In the genomic region with DNA sequence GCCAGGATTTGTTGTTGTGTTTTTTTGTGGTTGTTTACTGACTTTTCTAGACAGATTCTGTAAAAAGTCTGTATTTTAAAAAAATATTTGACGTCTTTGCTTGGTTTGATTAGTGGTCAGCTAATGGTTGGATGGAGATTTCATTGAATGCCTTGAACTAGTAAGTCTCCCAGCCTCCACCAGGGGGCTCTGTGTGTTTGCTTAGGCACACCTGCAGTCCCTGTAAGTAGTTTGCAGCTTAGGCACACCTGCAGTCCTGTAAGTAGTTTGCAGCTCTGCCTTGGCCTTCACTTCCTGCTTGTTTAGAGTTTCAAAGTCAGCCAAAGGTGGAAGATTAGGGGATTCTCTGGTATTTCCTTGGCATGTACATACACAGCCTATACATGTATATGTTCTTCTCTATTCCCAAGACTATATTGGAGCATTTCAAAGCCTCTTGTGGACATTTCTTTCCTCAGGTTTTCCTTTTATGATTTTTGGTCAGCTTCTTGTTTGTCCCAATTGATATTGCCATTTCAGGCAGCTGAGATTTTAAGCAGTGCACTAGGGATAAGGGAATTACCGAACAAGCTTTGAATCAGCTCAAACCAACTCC, we compare ENCODE assay signal across 8 cellular contexts.
A peak's percentile ranks its signal among the peaks of the same experiment; 100 is the strongest.
DNase-seq lines count a peak whose midpoint lies in the region; ATAC-seq and TF ChIP-seq lines count a peak whose summit lies in the region.

No MANE protein-coding gene starts in this region.

- intact Hi-C loops in Panc1 (cut with micrococcal nuclease; ENCODE audit: unreplicated experiment): loop anchor here (2.0 kb wide), 1 partner anchor 107 kb away; no protein-coding TSS in a partner anchor
- intact Hi-C loops in psoas muscle (cut with DNase I): loop anchor here in 1 of 2 donors (5.0 to 10.0 kb wide), 2 partner anchors 103 to 105 kb away; a partner anchor contains a TSS

- H3K4me1 ChIP-seq in CD8-positive, alpha-beta memory T cell (ENCODE audit: insufficient read depth, low read length): peaks cover 12% of the 10 kb centered on the region
- H3K4me1 ChIP-seq in Panc1 (ENCODE audit: control insufficient read depth, insufficient read depth, low read length) (peaks cover 3% of the 10 kb centered on the region; the same call in 1 of the 2 replicates), psoas muscle (peaks cover 77% of the 10 kb centered on the region)

- no peaks in the 10 kb centered on the region for H3K9me3 Mint-ChIP-seq in CD8-positive, alpha-beta memory T cell

- TF ChIP-seq CTCF in Panc1 (IDR thresholded peaks at IDR 0.05) (peak; percentile 92), psoas muscle (IDR thresholded peaks at IDR 0.05) (peak; percentile 64)

- in situ Hi-C loops in Panc1 (cut with HindIII; ENCODE audit: low pct_unique_long_range_greater_than_20kb, low sequenced_read_pairs): no loop called here

- no peaks in the 10 kb centered on the region for H3K9me3 ChIP-seq in CD8-positive, alpha-beta memory T cell (ENCODE audit: low read length)
- H3K9me3 ChIP-seq in Panc1 (ENCODE audit: control insufficient read depth, insufficient read depth, low read depth, low read length): no peaks in the 10 kb centered on the region
- H3K9me3 ChIP-seq in psoas muscle: no peaks in the 10 kb centered on the region

- H3K27ac ChIP-seq in CD8-positive, alpha-beta memory T cell (ENCODE audit: low read depth, low read length): no peak overlapping the region
- H3K27ac ChIP-seq in Panc1 (ENCODE audit: low read length) (no peak overlapping the region), psoas muscle (no peak overlapping the region)

- H3K4me3 ChIP-seq in CD8-positive, alpha-beta memory T cell (ENCODE audit: low read length): no peak overlapping the region
- H3K4me3 ChIP-seq in Panc1 (ENCODE audit: low read depth in 2 of 2, low read length in 2 of 2) (no peak overlapping the region), psoas muscle (no peak overlapping the region)

- peak overlapping the region in 4 of 8 donors; percentile 0 to 53 (median 38) for H3K27ac Mint-ChIP-seq in CD8-positive, alpha-beta memory T cell

- H3K27me3 Mint-ChIP-seq in CD8-positive, alpha-beta memory T cell: no peaks in the 10 kb centered on the region

- H3K36me3 Mint-ChIP-seq in CD8-positive, alpha-beta memory T cell: peaks cover 0 to 55% (median 6%) of the 10 kb centered on the region in 3 donors

- POLR2A ChIA-PET in CD8-positive, alpha-beta memory T cell (lab: Charles Lee): no interaction called here
- POLR2A ChIA-PET in Panc1 (lab: Charles Lee): interaction anchor here (0.5 kb wide), 1 partner anchor 1471 kb away, joined by 3 read pairs; no protein-coding TSS in a partner anchor

- no TSS peak for BruUV-seq in Panc1 (replicated peaks; lab: Mats Ljungman, UMichigan)

- no peaks in the 10 kb centered on the region for H3K27me3 ChIP-seq in CD8-positive, alpha-beta memory T cell (ENCODE audit: insufficient read depth, low read length, poor library complexity, severe bottlenecking)
- H3K27me3 ChIP-seq in Panc1 (ENCODE audit: control insufficient read depth, insufficient read depth, low read length) (no peaks in the 10 kb centered on the region), psoas muscle (ENCODE audit: insufficient read depth in 3 of 3, low read length in 2 of 3) (no peaks in the 10 kb centered on the region)

- H3K36me3 ChIP-seq in CD8-positive, alpha-beta memory T cell (ENCODE audit: insufficient read depth, low read length): no peaks in the 10 kb centered on the region
- H3K36me3 ChIP-seq in Panc1 (ENCODE audit: control insufficient read depth, insufficient read depth, low read length) (no peaks in the 10 kb centered on the region), psoas muscle (ENCODE audit: insufficient read depth in 1 of 2, low read depth in 1 of 2) (peaks cover 0 to 11% of the 10 kb centered on the region in 2 donors)

- H3K4me3 Mint-ChIP-seq in CD8-positive, alpha-beta memory T cell: no peak overlapping the region

- DNase-seq in CD8-positive, alpha-beta memory T cell: peak; percentile 33 to 75 (median 54)
- DNase-seq in Panc1 (ENCODE audit: low read depth, low spot score) (peak; percentile 55), globus pallidus (ENCODE audit: low spot score) (peak; percentile 69), psoas muscle (peak; percentile 34 to 59), middle frontal gyrus (ENCODE audit: extremely low spot score, low spot score) (no peak)
- DNase-seq in activated T-helper 1 cell treated with anti-CD3 and anti-CD28 coated beads, Interleukin-2, amount 50 U/mL, for 16 hours (ENCODE audit: low read depth in 1 of 2, low spot score in 1 of 2): peak; percentile 25 to 43

- ATAC-seq in GM19324 (IDR thresholded peaks at IDR 0.05; ENCODE audit: low FRiP score, unreplicated experiment) (peak; percentile 84), HG03342 (IDR thresholded peaks at IDR 0.05; ENCODE audit: unreplicated experiment) (peak; percentile 99), Panc1 (peak; percentile 83), psoas muscle (peak; percentile 34 to 79 (median 74))

- peaks cover 50 to 75% (median 68%) of the 10 kb centered on the region in 3 donors for H3K4me1 Mint-ChIP-seq in CD8-positive, alpha-beta memory T cell

- CTCF ChIA-PET in CD8-positive, alpha-beta memory T cell (lab: Charles Lee): interaction anchor here (0.6 to 2.0 kb wide), 23 partner anchors 8 to 163 kb away, joined by 3 to 10 read pairs (median 3); no protein-coding TSS in a partner anchor
- CTCF ChIA-PET in Panc1 (lab: Charles Lee): interaction anchor here (0.6 to 1.6 kb wide), 3 partner anchors 33 to 109 kb away, joined by 3 to 9 read pairs (median 3); no protein-coding TSS in a partner anchor

- 92 to 97% (median 94%) methylated on average over 2 of the region's 2 CpGs for WGBS in psoas muscle, 3 donors
